ENCODE assay signal across 34 cellular contexts in genomic region chr2:96447726-96448125, GRCh38. TPM values are rescaled to one million over a fixed set of nuclear protein-coding genes. Genes with fewer than 3 reads are reported as not detected.
"Had no signal": no experiment of that assay in that cellular context is flagged by ENCODE, and none has a peak within 500 bp of the region (broad histone marks: within the 10 kb centered on the region; RNA-seq: fewer than 3 reads in every experiment).

No MANE protein-coding gene starts in this region.

- FAIRE-seq: islet of Langerhans, kidney, pancreas, small intestine, urothelium cell line had no signal

- H3K9me3 ChIP-seq: left lung, lower lobe of right lung, pancreas, prostate gland, sigmoid colon, thyroid gland, transverse colon, upper lobe of right lung had no signal

- H3K4me3 Mint-ChIP-seq: immature natural killer cell; naive thymus-derived CD8-positive, alpha-beta T cell; nephron; neural crest cell; stimulated activated memory B cell treated with anti-CD40 and anti-IgM and Interleukin-4, amounts not matched to agents 10 μg/mL and 1 μg/mL and 100 μg/mL, for 72 hours; stimulated activated naive CD8-positive, alpha-beta T cell treated with anti-CD3 and anti-CD28 coated beads, Interleukin-15, amount 100 ng/mL, for 72 hours had no signal

- H3K27me3 ChIP-seq: left lung, pancreas, sigmoid colon, spleen, thyroid gland, transverse colon, upper lobe of right lung had no signal

- H3K4me1 ChIP-seq: left lung, lower lobe of right lung, pancreas, prostate gland, sigmoid colon, thyroid gland, transverse colon, upper lobe of right lung had no signal

- H3K4me3 ChIP-seq: left lung, lower lobe of right lung, pancreas, prostate gland, sigmoid colon, spleen, thyroid gland, transverse colon, upper lobe of right lung had no signal

- H3K27ac Mint-ChIP-seq: immature natural killer cell; naive thymus-derived CD8-positive, alpha-beta T cell; nephron; stimulated activated memory B cell treated with anti-CD40 and anti-IgM and Interleukin-4, amounts not matched to agents 10 μg/mL and 1 μg/mL and 100 μg/mL, for 72 hours; stimulated activated naive CD8-positive, alpha-beta T cell treated with anti-CD3 and anti-CD28 coated beads, Interleukin-15, amount 100 ng/mL, for 72 hours had no signal

- ATAC-seq: left colon; left lung; lower lobe of right lung; naive thymus-derived CD8-positive, alpha-beta T cell; pancreas; right cardiac atrium; stimulated activated memory B cell treated with anti-CD40 and anti-IgM and Interleukin-4, amounts not matched to agents 10 μg/mL and 1 μg/mL and 100 μg/mL, for 72 hours; stimulated activated naive CD8-positive, alpha-beta T cell treated with anti-CD3 and anti-CD28 coated beads, Interleukin-15, amount 100 ng/mL, for 72 hours; upper lobe of right lung had no signal

- H3K36me3 ChIP-seq: left lung, lower lobe of right lung, pancreas, prostate gland, sigmoid colon, spleen, thyroid gland, transverse colon, upper lobe of right lung had no signal

- H3K36me3 Mint-ChIP-seq: immature natural killer cell; naive thymus-derived CD8-positive, alpha-beta T cell; stimulated activated memory B cell treated with anti-CD40 and anti-IgM and Interleukin-4, amounts not matched to agents 10 μg/mL and 1 μg/mL and 100 μg/mL, for 72 hours had no signal

- H3K27ac ChIP-seq: left lung, lower lobe of right lung, pancreas, prostate gland, sigmoid colon, spleen, thyroid gland, transverse colon, upper lobe of right lung had no signal

- H3K27me3 Mint-ChIP-seq: naive thymus-derived CD8-positive, alpha-beta T cell; stimulated activated naive CD8-positive, alpha-beta T cell treated with anti-CD3 and anti-CD28 coated beads, Interleukin-15, amount 100 ng/mL, for 72 hours had no signal

- DNase-seq: hypothalamus; immature natural killer cell; kidney; left colon; left lung; lower lobe of right lung; mammary epithelial cell; mesenchymal stem cell; naive thymus-derived CD8-positive, alpha-beta T cell; nucleus accumbens; pancreas; posterior cingulate gyrus; retina; right cardiac atrium; sigmoid colon; small intestine; spleen; stimulated activated CD4-positive, alpha-beta T cell treated with anti-CD3 and anti-CD28 coated beads, Interleukin-2, amount 100 ng/mL, for 48 hours; stimulated activated CD4-positive, alpha-beta T cell treated with anti-CD3 and anti-CD28 coated beads, Interleukin-4, amount 100 ng/mL, for 4 hours; stimulated activated CD8-positive, alpha-beta memory T cell treated with anti-CD3 and anti-CD28 coated beads, Interleukin-4, amount 100 ng/mL, for 48 hours; stimulated activated naive CD4-positive, alpha-beta T cell treated with Interleukin-2 at 50 U/mL for 16 hours; stimulated activated naive CD8-positive, alpha-beta T cell treated with anti-CD3 and anti-CD28 coated beads, Interleukin-15, amount 100 ng/mL, for 72 hours; substantia nigra; thyroid gland; transverse colon; upper lobe of right lung had no signal

- H3K4me1 Mint-ChIP-seq: immature natural killer cell; naive thymus-derived CD8-positive, alpha-beta T cell; nephron; neural crest cell; stimulated activated memory B cell treated with anti-CD40 and anti-IgM and Interleukin-4, amounts not matched to agents 10 μg/mL and 1 μg/mL and 100 μg/mL, for 72 hours; stimulated activated naive CD8-positive, alpha-beta T cell treated with anti-CD3 and anti-CD28 coated beads, Interleukin-15, amount 100 ng/mL, for 72 hours had no signal

RNA-seq across cellular contexts. Expression of gene NEURL3, which starts 57.4 kb away (rescaled TPM):
- total RNA-seq: mammary epithelial cell, osteoblast, temporal lobe had no signal
- polyA plus RNA-seq: immature natural killer cell, mammary epithelial cell had no signal
